In the genomic region with DNA sequence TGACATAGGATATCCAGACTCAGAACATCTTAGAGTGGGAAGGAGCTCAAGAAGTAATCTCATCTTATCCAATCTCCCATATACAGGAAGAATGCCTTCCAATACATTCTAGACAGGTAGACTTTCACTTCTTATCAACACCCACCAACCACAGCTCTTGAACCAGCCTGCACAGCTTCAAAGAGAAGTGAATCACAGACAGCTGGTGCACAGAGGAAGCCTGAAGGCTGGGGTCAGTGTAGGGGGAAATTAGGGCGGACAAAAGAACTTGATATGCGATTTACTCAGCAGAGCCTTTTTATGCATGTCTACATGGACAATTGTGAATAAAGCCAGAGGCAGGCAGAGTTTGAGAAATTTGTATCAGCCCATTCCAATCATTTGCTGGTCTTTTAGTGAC, we compare ENCODE assay signal across 19 cellular contexts.
DNase-seq lines count a peak whose midpoint lies in the region; TF ChIP-seq lines count a peak whose summit lies in the region.
"Had no signal": no experiment of that assay in that cellular context is flagged by ENCODE, and none has a peak within 500 bp of the region (broad histone marks: within the 10 kb centered on the region; RNA-seq: fewer than 3 reads in every experiment).

No MANE protein-coding gene starts in this region.

- intact Hi-C loops in uterus (cut with DNase I; ENCODE audit: low total_unique reads) = no loop called here

- 7 to 15% methylated on average over 2 of the region's 2 CpGs for WGBS in GM23248 (ENCODE audit: low coverage in 1 of 2, low lambda C conversion rate in 2 of 2, missing lambda C conversion rate in 2 of 2), 2 experiments
- 90 to 95% methylated on average over 2 of the region's 2 CpGs for WGBS in endodermal cell (ENCODE audit: insufficient coverage in 1 of 2, insufficient read length in 1 of 2), 2 experiments

- H4K20me1 ChIP-seq in GM23248 (ENCODE audit: insufficient read depth) = no peaks in the 10 kb centered on the region
- H4K20me1 ChIP-seq in neural progenitor cell (ENCODE audit: low read depth) = no peaks in the 10 kb centered on the region

- H3K36me3 ChIP-seq in GM23248 (ENCODE audit: low read depth) (no peaks in the 10 kb centered on the region), endodermal cell (ENCODE audit: control insufficient read depth, insufficient read depth, low read length) (no peaks in the 10 kb centered on the region), neural progenitor cell (no peaks in the 10 kb centered on the region), uterus (no peaks in the 10 kb centered on the region)

- no peak for TF ChIP-seq POLR2A in uterus (IDR thresholded peaks at IDR 0.05)

- peaks cover 19% of the 10 kb centered on the region for H3K27me3 ChIP-seq in GM23248 (replicated peaks; ENCODE audit: insufficient read depth)
- H3K27me3 ChIP-seq in endodermal cell (ENCODE audit: control insufficient read depth, insufficient read depth, low read length, poor library complexity, severe bottlenecking) = peaks cover 27% of the 10 kb centered on the region
- H3K27me3 ChIP-seq in neural progenitor cell = peaks cover 46% of the 10 kb centered on the region
- peaks cover 0 to 5% of the 10 kb centered on the region in 2 donors for H3K27me3 ChIP-seq in uterus

- H3K36me3 Mint-ChIP-seq in endodermal cell (ENCODE audit: low read depth) (no peaks in the 10 kb centered on the region), neural progenitor cell (peaks cover 6% of the 10 kb centered on the region)

- H2AFZ ChIP-seq in GM23248 (no peak overlapping the region), neural progenitor cell (replicated peaks) (no peak overlapping the region)

- H3K9ac ChIP-seq in GM23248 (no peak overlapping the region), endodermal cell (ENCODE audit: extremely low read depth, low read length, poor library complexity, severe bottlenecking) (no peak overlapping the region), neural progenitor cell (no peak overlapping the region)
- H3K9ac ChIP-seq: KMS-11, SK-N-SH had no signal

- no peak overlapping the region for H3K4me3 ChIP-seq in GM23248
- no peak overlapping the region for H3K4me3 ChIP-seq in endodermal cell (ENCODE audit: low read length)
- no peak overlapping the region for H3K4me3 ChIP-seq in neural progenitor cell
- no peak overlapping the region for H3K4me3 ChIP-seq in uterus

- H3K27me3 Mint-ChIP-seq in endodermal cell (ENCODE audit: insufficient read depth) (peaks cover 69% of the 10 kb centered on the region), neural progenitor cell (ENCODE audit: insufficient read depth, low read depth) (peaks cover 20% of the 10 kb centered on the region)

- TF ChIP-seq CTCF in endodermal cell (conservative IDR thresholded peaks at IDR 0.05) (no peak), neural progenitor cell (IDR thresholded peaks at IDR 0.05) (no peak), uterus (IDR thresholded peaks at IDR 0.05) (no peak)

- H3K4me3 Mint-ChIP-seq in endodermal cell = no peak overlapping the region
- peak overlapping the region; percentile 54 for H3K4me3 Mint-ChIP-seq in neural progenitor cell

- DNase-seq in GM23248 (peak; percentile 16), NCI-H69 (lab: John Stamatoyannopoulos, UW) (peak; percentile 22), endodermal cell (no peak), neural progenitor cell (ENCODE audit: low spot score) (no peak), DMS53 treated with DMSO at 0.1 percent for 48 hours (lab: John Stamatoyannopoulos, UW; ENCODE audit: unreplicated experiment) (no peak), COLO829 (ENCODE audit: low spot score) (no peak), uterus (no peak)
- DNase-seq in stimulated activated CD4-positive, alpha-beta T cell treated with anti-CD3 and anti-CD28 coated beads, Interleukin-15, amount 100 ng/mL, for 24 hours = no peak
- DNase-seq: EL, GF-D8, NCI-H1694 treated with DMSO at 0.1 percent for 48 hours, NCI-H2081 treated with DMSO at 0.1 percent for 48 hours, NCI-H446 treated with DMSO at 0.1 percent for 48 hours, SIG-M5, SK-N-SH had no signal

- in situ Hi-C loops in GM23248 (cut with MboI) = no loop called here

- H3K27ac ChIP-seq in GM23248 (no peak overlapping the region), endodermal cell (ENCODE audit: low read depth, low read length) (peak overlapping the region; percentile 93), neural progenitor cell (no peak overlapping the region), uterus (no peak overlapping the region)
- H3K27ac ChIP-seq: C4-2B, HL-60, KMS-11, RWPE1 had no signal

- H3K4me1 ChIP-seq in GM23248 (ENCODE audit: insufficient read depth) = peaks cover 8% of the 10 kb centered on the region
- H3K4me1 ChIP-seq in endodermal cell (ENCODE audit: control insufficient read depth, insufficient read depth, low read length) = no peaks in the 10 kb centered on the region
- H3K4me1 ChIP-seq in neural progenitor cell = peaks cover 10% of the 10 kb centered on the region
- H3K4me1 ChIP-seq in uterus = no peaks in the 10 kb centered on the region

- H3F3A ChIP-seq in GM23248 (ENCODE audit: insufficient read depth) (no peaks in the 10 kb centered on the region), neural progenitor cell (ENCODE audit: low read depth) (peaks cover 8% of the 10 kb centered on the region)

- H3K9me2 ChIP-seq in GM23248 (ENCODE audit: insufficient read depth) = no peaks in the 10 kb centered on the region
- H3K9me2 ChIP-seq: SK-N-SH had no signal

- H3K9me3 Mint-ChIP-seq in endodermal cell (peaks cover 5% of the 10 kb centered on the region), neural progenitor cell (peaks cover 28% of the 10 kb centered on the region)

- H3K4me2 ChIP-seq in GM23248 (ENCODE audit: unreplicated experiment) (no peak overlapping the region), neural progenitor cell (no peak overlapping the region)
- H3K4me2 ChIP-seq: KMS-11, SK-N-SH had no signal

- H3K9me3 ChIP-seq in GM23248 (ENCODE audit: low read depth) (no peaks in the 10 kb centered on the region), endodermal cell (ENCODE audit: control insufficient read depth, low read length) (no peaks in the 10 kb centered on the region), neural progenitor cell (ENCODE audit: low read depth) (no peaks in the 10 kb centered on the region), uterus (no peaks in the 10 kb centered on the region)
- H3K9me3 ChIP-seq: SK-N-SH had no signal

- peaks cover 6% of the 10 kb centered on the region for H3K4me1 Mint-ChIP-seq in endodermal cell
- H3K4me1 Mint-ChIP-seq in neural progenitor cell = peaks cover 42% of the 10 kb centered on the region

- H3K27ac Mint-ChIP-seq in endodermal cell (no peak overlapping the region), neural progenitor cell (peak overlapping the region; percentile 98)

- no peaks in the 10 kb centered on the region for H3K79me2 ChIP-seq in GM23248 (ENCODE audit: insufficient read depth)
- no peaks in the 10 kb centered on the region for H3K79me2 ChIP-seq in neural progenitor cell (ENCODE audit: low read depth)

Comparison
In these comparisons a context has a peak if more than half of its experiments do, and no peak if none do; other contexts are left out.
1. DNase-seq: peak in GM23248 (single experiment) and NCI-H69 (single experiment); none in endodermal cell (single experiment), neural progenitor cell (single experiment), DMS53 treated with DMSO at 0.1 percent for 48 hours (single experiment), COLO829 (single experiment), stimulated activated CD4-positive, alpha-beta T cell treated with anti-CD3 and anti-CD28 coated beads, Interleukin-15, amount 100 ng/mL, for 24 hours (single experiment) and uterus (0 of 2).